In the genomic region with DNA sequence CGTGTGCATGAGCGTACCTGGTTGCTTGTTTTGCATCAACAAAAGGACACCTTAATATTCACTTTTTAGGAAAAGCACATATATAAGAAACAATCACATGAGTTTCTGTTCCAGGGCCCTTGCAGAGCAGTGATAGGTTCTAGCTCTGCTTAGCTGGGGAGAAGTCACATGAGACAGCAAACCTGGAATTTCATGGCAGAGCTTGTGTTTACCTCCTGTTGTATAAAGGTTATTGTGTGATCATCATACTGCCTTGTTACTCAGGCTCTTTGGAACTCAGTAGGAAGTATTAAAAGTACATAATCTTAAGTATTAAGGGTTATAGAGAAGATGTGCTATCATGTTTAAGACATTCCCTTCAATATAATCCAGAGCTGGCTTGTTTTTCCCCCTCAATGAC, we compare ENCODE assay signal across 20 cellular contexts.
"Had no signal": no experiment of that assay in that cellular context is flagged by ENCODE, and none has a peak within 500 bp of the region (broad histone marks: within the 10 kb centered on the region; RNA-seq: fewer than 3 reads in every experiment).

No MANE protein-coding gene starts in this region.

- H3K4me3 ChIP-seq: left lung, lower lobe of right lung, pancreas, sigmoid colon, testis, tibial artery had no signal

- H3K27ac ChIP-seq: left lung, lower lobe of right lung, pancreas, sigmoid colon, testis, tibial artery had no signal

- H3K4me1 Mint-ChIP-seq: natural killer cell; stimulated activated effector memory CD8-positive, alpha-beta T cell treated with anti-CD3 and anti-CD28 coated beads, Interleukin-12 subunit alpha, Interleukin-12 subunit beta, amount 100 ng/mL, for 72 hours had no signal

- H3K4me1 ChIP-seq: left lung, lower lobe of right lung, testis had no signal

- H3K9me3 ChIP-seq: left lung, lower lobe of right lung, pancreas, sigmoid colon, testis, tibial artery had no signal

- H3K36me3 Mint-ChIP-seq: natural killer cell; stimulated activated effector memory CD8-positive, alpha-beta T cell treated with anti-CD3 and anti-CD28 coated beads, Interleukin-12 subunit alpha, Interleukin-12 subunit beta, amount 100 ng/mL, for 72 hours; type B pancreatic cell had no signal

- H3K27me3 Mint-ChIP-seq: type B pancreatic cell had no signal

- H3K36me3 ChIP-seq: left lung, lower lobe of right lung, pancreas, sigmoid colon, tibial artery had no signal

- H3K27ac Mint-ChIP-seq: effector memory CD8-positive, alpha-beta T cell; natural killer cell; stimulated activated effector memory CD8-positive, alpha-beta T cell treated with anti-CD3 and anti-CD28 coated beads, Interleukin-12 subunit alpha, Interleukin-12 subunit beta, amount 100 ng/mL, for 72 hours; type B pancreatic cell had no signal

- DNase-seq: cerebellar nuclear complex; cortex of kidney; effector memory CD8-positive, alpha-beta T cell; head of caudate nucleus; kidney; left lung; lower lobe of right lung; natural killer cell; occipital lobe; pancreas; right cardiac atrium; sigmoid colon; stimulated activated CD4-positive, alpha-beta T cell treated with anti-CD3 and anti-CD28 coated beads, Interleukin-2, amount 100 ng/mL, for 24 hours; stimulated activated CD4-positive, alpha-beta T cell treated with anti-CD3 and anti-CD28 coated beads, Interleukin-4, amount 100 ng/mL, for 24 hours; stimulated activated naive CD4-positive, alpha-beta T cell treated with Interleukin-2 at 50 U/mL for 16 hours; substantia nigra; testis; tibial artery had no signal

- H3K4me3 Mint-ChIP-seq: effector memory CD8-positive, alpha-beta T cell; natural killer cell; stimulated activated effector memory CD8-positive, alpha-beta T cell treated with anti-CD3 and anti-CD28 coated beads, Interleukin-12 subunit alpha, Interleukin-12 subunit beta, amount 100 ng/mL, for 72 hours; type B pancreatic cell had no signal

- H3K27me3 ChIP-seq: left lung, pancreas, sigmoid colon, testis, tibial artery had no signal

- H3K9me3 Mint-ChIP-seq: effector memory CD8-positive, alpha-beta T cell; natural killer cell; stimulated activated effector memory CD8-positive, alpha-beta T cell treated with anti-CD3 and anti-CD28 coated beads, Interleukin-12 subunit alpha, Interleukin-12 subunit beta, amount 100 ng/mL, for 72 hours; type B pancreatic cell had no signal

- ATAC-seq: effector memory CD8-positive, alpha-beta T cell; left lung; lower lobe of right lung; natural killer cell; pancreas; right cardiac atrium; stimulated activated effector memory CD8-positive, alpha-beta T cell treated with anti-CD3 and anti-CD28 coated beads, Interleukin-12 subunit alpha, Interleukin-12 subunit beta, amount 100 ng/mL, for 72 hours had no signal
